8 cellular contexts compared by ENCODE assay signal in the genomic region with DNA sequence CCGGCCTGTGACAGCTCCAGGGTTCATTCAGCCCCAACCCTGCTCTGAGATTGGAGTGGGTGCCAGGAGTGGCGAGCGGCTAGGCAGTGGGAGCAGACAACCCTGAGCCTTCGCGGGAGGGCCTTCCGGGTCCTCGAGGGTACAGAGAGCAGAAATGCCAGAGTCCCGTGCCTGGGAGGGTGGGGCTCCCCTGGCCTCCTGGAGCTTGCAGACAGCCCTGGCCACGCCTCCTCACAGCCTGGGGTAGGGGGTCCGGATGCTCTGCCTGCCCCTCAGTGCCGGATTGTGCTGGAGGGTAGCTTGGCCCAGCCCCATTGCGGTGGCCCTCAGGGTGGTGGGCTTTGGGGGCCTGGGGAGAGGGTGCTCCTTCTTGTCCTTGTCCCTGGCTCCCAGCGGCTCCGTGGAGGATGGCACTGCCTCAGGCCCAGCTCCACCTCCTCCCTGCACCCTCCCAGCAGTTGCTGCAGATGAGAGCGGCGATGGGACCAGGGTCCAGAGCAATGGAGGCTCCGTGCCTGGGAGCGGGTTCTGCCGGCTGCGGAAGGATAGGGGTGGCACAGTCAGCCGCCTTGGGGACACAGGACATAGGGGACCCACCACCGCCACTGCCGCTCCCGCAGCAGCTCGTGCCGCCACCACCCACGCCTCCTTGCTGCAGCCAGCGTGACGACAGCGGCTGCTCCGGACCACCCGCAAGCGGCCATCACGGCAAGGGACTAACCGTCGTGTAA. TPM values are rescaled to one million over a fixed set of nuclear protein-coding genes. Genes with fewer than 3 reads are reported as not detected.
DNase-seq lines count a peak whose midpoint lies in the region; ATAC-seq, FAIRE-seq and TF ChIP-seq lines count a peak whose summit lies in the region.

No MANE protein-coding gene starts in this region.

- peaks cover 30% of the 10 kb centered on the region for H3K4me1 ChIP-seq in keratinocyte (ENCODE audit: control insufficient read depth, extremely low read depth, insufficient read depth, low read length)
- peaks cover 0 to 15% (median 9%) of the 10 kb centered on the region in 5 donors for H3K4me1 ChIP-seq in subcutaneous abdominal adipose tissue (ENCODE audit: control insufficient read depth in 5 of 5, insufficient read depth in 5 of 5, low read length in 5 of 5)

- DNase-seq in AG09309 (ENCODE audit: low read depth) (no peak), keratinocyte (ENCODE audit: low read depth, low spot score) (no peak), nephron progenitor cell (no peak), ecto neural progenitor cell (ENCODE audit: low spot score) (no peak)

- H4K20me1 ChIP-seq in keratinocyte (ENCODE audit: control insufficient read depth, extremely low read depth, insufficient read depth, low read length) = no peaks in the 10 kb centered on the region

- H3K4me1 Mint-ChIP-seq in nephron progenitor cell = peaks cover 7% of the 10 kb centered on the region

- H3K4me2 ChIP-seq in keratinocyte (ENCODE audit: control insufficient read depth, extremely low read depth, insufficient read depth, low read depth, low read length) = peak overlapping the region; percentile 82

- H3K36me3 Mint-ChIP-seq in nephron progenitor cell (ENCODE audit: low read depth) = no peaks in the 10 kb centered on the region

- H2AFZ ChIP-seq in keratinocyte (ENCODE audit: control insufficient read depth, low read length) = peak overlapping the region; percentile 96

- H3K9me3 Mint-ChIP-seq in nephron progenitor cell = no peaks in the 10 kb centered on the region

- no peaks in the 10 kb centered on the region for H3K9me1 ChIP-seq in keratinocyte (ENCODE audit: control insufficient read depth, extremely low read depth, insufficient read depth, low read length)

- dilution Hi-C loops in keratinocyte (cut with MboI; ENCODE audit: extremely low pct_ligation_motif_present, low sequenced_read_pairs) = no loop called here

- peak; percentile 48 for ATAC-seq in GM18520 (IDR thresholded peaks at IDR 0.05; ENCODE audit: unreplicated experiment)
- peak; percentile 42 for ATAC-seq in HG03196 (IDR thresholded peaks at IDR 0.05; ENCODE audit: unreplicated experiment)

- H3K9me3 ChIP-seq in keratinocyte (ENCODE audit: control insufficient read depth, low read depth, low read length) (no peaks in the 10 kb centered on the region), subcutaneous abdominal adipose tissue (ENCODE audit: control insufficient read depth in 5 of 5, low read length in 5 of 5) (no peaks in the 10 kb centered on the region)

- TF ChIP-seq CTCF in AG09309 (IDR thresholded peaks at IDR 0.05; ENCODE audit: control insufficient read depth, insufficient read depth, low read depth, low read length, missing control alignments) (no peak), keratinocyte (optimal IDR thresholded peaks at IDR 0.05 in 1 of 3, IDR thresholded peaks at IDR 0.05 in 1 of 3, conservative IDR thresholded peaks at IDR 0.05 in 1 of 3; ENCODE audit: extremely low read depth in 1 of 3, insufficient read depth in 2 of 3, low read length in 3 of 3) (peak in 1 of 3 experiments; percentile 3), nephron progenitor cell (IDR thresholded peaks at IDR 0.05) (no peak)

- peak overlapping the region; percentile 85 for H3K27ac ChIP-seq in angular gyrus (ENCODE audit: low read depth, low read length)
- no peak overlapping the region for H3K27ac ChIP-seq in keratinocyte (ENCODE audit: control insufficient read depth, insufficient read depth, low read length)
- no peak overlapping the region for H3K27ac ChIP-seq in subcutaneous abdominal adipose tissue (ENCODE audit: low read depth, low read length)

- H3K27ac Mint-ChIP-seq in nephron progenitor cell = no peak overlapping the region

- peak overlapping the region; percentile 60 for H3K9ac ChIP-seq in keratinocyte (ENCODE audit: control insufficient read depth, extremely low read depth, insufficient read depth, low read length)
- peak overlapping the region in 2 of 5 donors; percentile 35 to 44 for H3K9ac ChIP-seq in subcutaneous abdominal adipose tissue (ENCODE audit: low read length in 5 of 5)

- peaks cover 8% of the 10 kb centered on the region for H3K27me3 Mint-ChIP-seq in nephron progenitor cell (ENCODE audit: low read depth, poor library complexity)

- H3K4me3 ChIP-seq in AG09309 (ENCODE audit: control insufficient read depth, low read depth, low read length) = peak overlapping the region; percentile 39
- peak overlapping the region; percentile 39 to 64 (median 57) for H3K4me3 ChIP-seq in keratinocyte (ENCODE audit: control insufficient read depth in 2 of 3, extremely low read depth in 1 of 3, insufficient read depth in 2 of 3, low read depth in 1 of 3, low read length in 3 of 3)
- H3K4me3 ChIP-seq in subcutaneous abdominal adipose tissue (ENCODE audit: low read depth in 1 of 5, low read length in 5 of 5) = peak overlapping the region in 4 of 5 donors; percentile 59 to 76 (median 69)

- H3K27me3 ChIP-seq in keratinocyte (ENCODE audit: control insufficient read depth, extremely low read depth, insufficient read depth, low read length) (no peaks in the 10 kb centered on the region), subcutaneous abdominal adipose tissue (ENCODE audit: control insufficient read depth in 5 of 5, insufficient read depth in 4 of 5, low read length in 5 of 5) (peaks cover 7 to 19% (median 14%) of the 10 kb centered on the region in 5 donors)

- H3K4me3 Mint-ChIP-seq in nephron progenitor cell = no peak overlapping the region

- H3K79me2 ChIP-seq in keratinocyte (ENCODE audit: control insufficient read depth, insufficient read depth, low read length) = no peaks in the 10 kb centered on the region

- H3K36me3 ChIP-seq in keratinocyte (ENCODE audit: control insufficient read depth in 2 of 2, extremely low read depth in 1 of 2, insufficient read depth in 2 of 2, low read length in 2 of 2) (no peaks in the 10 kb centered on the region), subcutaneous abdominal adipose tissue (ENCODE audit: control insufficient read depth in 5 of 5, insufficient read depth in 5 of 5, low read length in 5 of 5) (no peaks in the 10 kb centered on the region)

- FAIRE-seq in keratinocyte (lab: Jason Lieb, UNC) = no peak

RNA-seq across cellular contexts. Expression of a gene that starts 34.9 kb away (rescaled TPM):
- polyA plus RNA-seq in keratinocyte = not detected in 3 replicates
- polyA plus RNA-seq in keratinocyte (2011; ENCODE audit: low read depth) = not detected
- not detected in 2 replicates for polyA plus RNA-seq in keratinocyte (2011; cell fraction: cytosol; rRNA removed)
- not detected in 2 replicates for polyA plus RNA-seq in keratinocyte (2011; cell fraction: nucleus; rRNA removed)
- polyA plus RNA-seq in keratinocyte (2012; ENCODE audit: low replicate concordance) = not detected in 2 replicates
- polyA minus RNA-seq in keratinocyte = not detected in 3 replicates
- not detected for polyA minus RNA-seq in keratinocyte (2011; cell fraction: cytosol; rRNA and poly(A)+ RNA removed)
- not detected in 2 replicates for polyA minus RNA-seq in keratinocyte (2011; cell fraction: nucleus; rRNA and poly(A)+ RNA removed)

RNA-seq across cellular contexts. Expression of a gene that starts 39.2 kb away (rescaled TPM):
- 29.7 to 39.5 TPM (median 36.4 TPM) in 3 replicates for polyA plus RNA-seq in keratinocyte
- polyA plus RNA-seq in keratinocyte (2011; ENCODE audit: low read depth) = 24.0 TPM
- 26.9 and 37.3 TPM in 2 replicates for polyA plus RNA-seq in keratinocyte (2011; cell fraction: cytosol; rRNA removed)
- polyA plus RNA-seq in keratinocyte (2011; cell fraction: nucleus; rRNA removed) = 55.8 and 60.7 TPM in 2 replicates
- 20.4 and 58.5 TPM in 2 replicates for polyA plus RNA-seq in keratinocyte (2012; ENCODE audit: low replicate concordance)
- 21.2 to 43.3 TPM (median 29.1 TPM) in 3 replicates for polyA minus RNA-seq in keratinocyte
- 21.5 TPM for polyA minus RNA-seq in keratinocyte (2011; cell fraction: cytosol; rRNA and poly(A)+ RNA removed)
- 27.2 and 49.0 TPM in 2 replicates for polyA minus RNA-seq in keratinocyte (2011; cell fraction: nucleus; rRNA and poly(A)+ RNA removed)

RNA-seq across cellular contexts. Expression of a gene that starts 49.4 kb away (rescaled TPM):
- not detected in 3 replicates for polyA plus RNA-seq in keratinocyte
- polyA plus RNA-seq in keratinocyte (2011; ENCODE audit: low read depth) = not detected
- polyA plus RNA-seq in keratinocyte (2011; cell fraction: cytosol; rRNA removed) = not detected in 2 replicates
- not detected in 2 replicates for polyA plus RNA-seq in keratinocyte (2011; cell fraction: nucleus; rRNA removed)
- not detected in 2 replicates for polyA plus RNA-seq in keratinocyte (2012; ENCODE audit: low replicate concordance)
- not detected in 3 replicates for polyA minus RNA-seq in keratinocyte
- polyA minus RNA-seq in keratinocyte (2011; cell fraction: cytosol; rRNA and poly(A)+ RNA removed) = not detected
- polyA minus RNA-seq in keratinocyte (2011; cell fraction: nucleus; rRNA and poly(A)+ RNA removed) = not detected in 2 replicates

RNA-seq across cellular contexts. Expression of a gene that starts 53.2 kb away (rescaled TPM):
- polyA plus RNA-seq in keratinocyte = not detected in 3 replicates
- not detected for polyA plus RNA-seq in keratinocyte (2011; ENCODE audit: low read depth)
- not detected in 2 replicates for polyA plus RNA-seq in keratinocyte (2011; cell fraction: cytosol; rRNA removed)
- not detected in 2 replicates for polyA plus RNA-seq in keratinocyte (2011; cell fraction: nucleus; rRNA removed)
- polyA plus RNA-seq in keratinocyte (2012; ENCODE audit: low replicate concordance) = not detected in 2 replicates
- polyA minus RNA-seq in keratinocyte = not detected in 3 replicates
- not detected for polyA minus RNA-seq in keratinocyte (2011; cell fraction: cytosol; rRNA and poly(A)+ RNA removed)
- polyA minus RNA-seq in keratinocyte (2011; cell fraction: nucleus; rRNA and poly(A)+ RNA removed) = not detected in 2 replicates
